ENCODE assay signal across 17 cellular contexts in the genomic region with DNA sequence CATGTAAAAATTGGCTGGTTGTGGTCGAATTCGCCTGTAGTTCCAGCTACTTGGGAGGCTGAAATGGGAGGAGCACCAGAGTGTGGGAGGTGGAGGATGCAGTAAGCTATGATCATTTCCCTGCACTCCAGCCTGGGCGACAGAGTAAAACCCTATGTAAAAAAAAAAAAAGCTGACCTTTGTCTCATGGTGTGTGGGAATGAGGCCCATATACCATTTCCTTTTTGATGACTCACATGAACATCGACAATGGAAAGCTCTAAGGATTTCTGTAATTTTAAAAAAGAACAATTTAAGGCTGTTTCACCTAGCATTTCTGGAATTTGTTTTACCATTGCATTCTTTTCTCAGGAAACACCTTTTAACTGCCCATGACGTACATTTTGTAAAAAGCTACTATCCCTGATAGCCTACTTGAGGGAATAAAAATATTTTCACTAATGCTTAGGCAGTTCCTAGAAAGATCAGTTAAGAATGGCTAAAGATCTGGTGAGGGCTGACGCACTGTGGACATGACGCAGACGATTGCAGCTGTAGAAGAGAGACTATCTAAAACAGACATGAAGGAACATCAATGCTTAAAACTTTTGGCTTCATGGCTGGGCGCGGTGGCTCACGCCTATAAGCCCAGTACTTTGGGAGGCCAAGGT.
DNase-seq lines count a peak whose midpoint lies in the region; ATAC-seq and TF ChIP-seq lines count a peak whose summit lies in the region.
"Had no signal": no experiment of that assay in that cellular context is flagged by ENCODE, and none has a peak within 500 bp of the region (broad histone marks: within the 10 kb centered on the region; RNA-seq: fewer than 3 reads in every experiment).

No MANE protein-coding gene starts in this region.

- H3K4me1 Mint-ChIP-seq in activated T-cell treated with anti-CD3 and anti-CD28 coated beads, Interleukin-2, amount 50 U/mL, for 4 hours (ENCODE audit: low read depth) = no peaks in the 10 kb centered on the region

- no peak overlapping the region for H3K4me3 ChIP-seq in fibroblast of mammary gland (ENCODE audit: control insufficient read depth, low read depth, low read length)
- H3K4me3 ChIP-seq: dorsolateral prefrontal cortex, lung, sigmoid colon, upper lobe of left lung had no signal

- no peaks in the 10 kb centered on the region for H3K27me3 Mint-ChIP-seq in activated T-cell treated with anti-CD3 and anti-CD28 coated beads, Interleukin-2, amount 50 U/mL, for 4 hours (ENCODE audit: low read depth)
- H3K27me3 Mint-ChIP-seq: activated CD8-positive, alpha-beta T cell treated with anti-CD3 and anti-CD28 coated beads for 36 hours had no signal

- no peak for TF ChIP-seq CTCF in fibroblast of mammary gland (conservative IDR thresholded peaks at IDR 0.05; ENCODE audit: control insufficient read depth, insufficient read depth, low read depth, low read length)

- H3K4me3 Mint-ChIP-seq in activated T-cell treated with anti-CD3 and anti-CD28 coated beads, Interleukin-2, amount 50 U/mL, for 4 hours = no peak overlapping the region
- H3K4me3 Mint-ChIP-seq: activated CD8-positive, alpha-beta T cell treated with anti-CD3 and anti-CD28 coated beads for 36 hours had no signal

- peaks cover 3% of the 10 kb centered on the region for H3K9me3 Mint-ChIP-seq in activated T-cell treated with anti-CD3 and anti-CD28 coated beads, Interleukin-2, amount 50 U/mL, for 4 hours

- no peak for ATAC-seq in HG03196 (IDR thresholded peaks at IDR 0.05; ENCODE audit: unreplicated experiment)
- ATAC-seq in activated T-cell treated with anti-CD3 and anti-CD28 coated beads, Interleukin-2, amount 50 U/mL, for 4 hours = no peak
- ATAC-seq: activated CD8-positive, alpha-beta T cell treated with anti-CD3 and anti-CD28 coated beads for 36 hours had no signal

- H3K36me3 Mint-ChIP-seq in activated T-cell treated with anti-CD3 and anti-CD28 coated beads, Interleukin-2, amount 50 U/mL, for 4 hours (ENCODE audit: insufficient read depth) = no peaks in the 10 kb centered on the region

- DNase-seq in HCEC 1CT (peak; percentile 33), RPMI7951 (ENCODE audit: low read depth) (peak; percentile 58), fibroblast of mammary gland (ENCODE audit: low read depth) (peak; percentile 68), pulmonary artery endothelial cell (ENCODE audit: low read depth, low spot score) (peak; percentile 57), NAMALWA (ENCODE audit: low spot score) (no peak), NCI-H446 (lab: John Stamatoyannopoulos, UW) (no peak)
- no peak for DNase-seq in activated T-cell treated with anti-CD3 and anti-CD28 coated beads, Interleukin-2, amount 50 U/mL, for 4 hours
- DNase-seq: activated CD8-positive, alpha-beta T cell treated with anti-CD3 and anti-CD28 coated beads for 36 hours; activated effector memory CD4-positive, alpha-beta T cell treated with anti-CD3 and anti-CD28 coated beads, Interleukin-2, amount 50 U/mL, for 16 hours; aorta; dorsolateral prefrontal cortex; NCI-H1436; NCI-H446 treated with DMSO at 0.1 percent for 48 hours; sigmoid colon; upper lobe of left lung had no signal

Comparison
In these comparisons a context has a peak if more than half of its experiments do, and no peak if none do; other contexts are left out.
1. DNase-seq: peak in HCEC 1CT (single experiment), RPMI7951 (single experiment), fibroblast of mammary gland (single experiment) and pulmonary artery endothelial cell (single experiment); none in activated T-cell treated with anti-CD3 and anti-CD28 coated beads, Interleukin-2, amount 50 U/mL, for 4 hours (single experiment), NAMALWA (single experiment) and NCI-H446 (0 of 2).